In the genomic region with DNA sequence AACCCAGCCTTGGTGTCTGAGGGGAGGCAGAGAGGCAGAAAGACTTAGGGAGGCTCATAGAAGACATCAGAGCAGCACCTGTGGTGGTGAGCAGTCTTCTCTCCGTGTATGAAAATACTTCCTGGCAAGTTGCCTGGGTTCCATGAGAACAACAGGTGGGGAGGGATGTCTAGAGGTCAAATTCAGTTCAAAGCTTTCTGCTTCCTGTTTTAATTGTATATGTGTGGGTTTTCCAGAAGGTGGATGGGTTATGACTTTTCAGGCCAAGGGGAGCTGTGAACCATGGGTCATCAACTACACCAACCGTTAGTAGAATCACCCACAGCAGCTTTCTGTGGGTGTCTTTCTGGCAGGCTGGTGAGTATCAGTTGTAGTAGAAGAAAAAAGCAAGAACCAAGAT, we compare ENCODE assay signal across 13 cellular contexts. TPM values are rescaled to one million over a fixed set of nuclear protein-coding genes. Genes with fewer than 3 reads are reported as not detected.
DNase-seq lines count a peak whose midpoint lies in the region; ATAC-seq and TF ChIP-seq lines count a peak whose summit lies in the region.
"Had no signal": no experiment of that assay in that cellular context is flagged by ENCODE, and none has a peak within 500 bp of the region (broad histone marks: within the 10 kb centered on the region; RNA-seq: fewer than 3 reads in every experiment).

No MANE protein-coding gene starts in this region.

- no peaks in the 10 kb centered on the region for H4K20me1 ChIP-seq in OCI-LY3 (ENCODE audit: insufficient read depth, low read length)

- WGBS in aorta, 2 donors = 56 to 64% methylated on average over 2 of the region's 2 CpGs

- H3K9ac ChIP-seq in OCI-LY3 (ENCODE audit: low read length) = no peak overlapping the region

- ATAC-seq in GM18498 (IDR thresholded peaks at IDR 0.05; ENCODE audit: unreplicated experiment) = peak; percentile 66
- ATAC-seq in GM19467 (IDR thresholded peaks at IDR 0.05; ENCODE audit: unreplicated experiment) = peak; percentile 53
- ATAC-seq in HG03066 (IDR thresholded peaks at IDR 0.05; ENCODE audit: low read depth, unreplicated experiment) = peak; percentile 54
- no peak for ATAC-seq in aorta (ENCODE audit: low FRiP score)
- ATAC-seq in left lung = no peak

- in situ Hi-C loops in G401 (cut with HindIII; ENCODE audit: low sequenced_read_pairs) = no loop called here

- no peaks in the 10 kb centered on the region for H3K79me2 ChIP-seq in OCI-LY3 (ENCODE audit: low read length)
- H3K79me2 ChIP-seq: hepatocyte had no signal

- H3K4me2 ChIP-seq in OCI-LY3 (ENCODE audit: low read length) = peak overlapping the region; percentile 32
- H3K4me2 ChIP-seq: hepatocyte had no signal

- TF ChIP-seq CTCF in OCI-LY3 (IDR thresholded peaks at IDR 0.05; ENCODE audit: low read depth, low read length) (no peak), GM20000 (IDR thresholded peaks at IDR 0.05; ENCODE audit: extremely low read depth, missing control alignments) (no peak), left lung (IDR thresholded peaks at IDR 0.05) (no peak)

- intact Hi-C loops in aorta (cut with DNase I) (no loop called here), left lung (cut with DNase I) (no loop called here)

- DNase-seq in aorta (no peak), G401 (ENCODE audit: low spot score) (no peak), GM20000 (ENCODE audit: low spot score) (no peak), left lung (no peak)
- DNase-seq: activated CD8-positive, alpha-beta memory T cell treated with anti-CD3 and anti-CD28 coated beads, Interleukin-2, amount 50 U/mL, for 48 hours had no signal

- H3K4me1 ChIP-seq in OCI-LY3 (ENCODE audit: low read length) (peaks cover 92% of the 10 kb centered on the region), aorta (ENCODE audit: control insufficient read depth in 1 of 2, insufficient read depth in 2 of 2, low read length in 2 of 2) (no peaks in the 10 kb centered on the region), left lung (no peaks in the 10 kb centered on the region)
- H3K4me1 ChIP-seq: right atrium auricular region had no signal

- H2AFZ ChIP-seq in OCI-LY3 (ENCODE audit: low read depth, low read length) = no peak overlapping the region
- H2AFZ ChIP-seq: hepatocyte had no signal

- H3K36me3 ChIP-seq in OCI-LY3 (replicated peaks; ENCODE audit: low read depth, low read length) = no peaks in the 10 kb centered on the region
- no peaks in the 10 kb centered on the region for H3K36me3 ChIP-seq in aorta (ENCODE audit: control insufficient read depth in 1 of 2, insufficient read depth in 2 of 2, low read length in 1 of 2)
- no peaks in the 10 kb centered on the region for H3K36me3 ChIP-seq in left lung
- H3K36me3 ChIP-seq: right atrium auricular region had no signal

- peaks cover 14% of the 10 kb centered on the region for H3K27me3 ChIP-seq in OCI-LY3 (ENCODE audit: low read depth, low read length)
- peaks cover 0 to 2% of the 10 kb centered on the region in 2 donors for H3K27me3 ChIP-seq in aorta (ENCODE audit: control insufficient read depth in 1 of 2, insufficient read depth in 2 of 2, low read length in 1 of 2)
- no peaks in the 10 kb centered on the region for H3K27me3 ChIP-seq in left lung
- H3K27me3 ChIP-seq: hepatocyte, right atrium auricular region had no signal

- no peaks in the 10 kb centered on the region for H3K9me3 ChIP-seq in OCI-LY3 (ENCODE audit: insufficient read depth, low read length)
- peaks cover 1% of the 10 kb centered on the region for H3K9me3 ChIP-seq in aorta (ENCODE audit: control insufficient read depth, low read length)
- H3K9me3 ChIP-seq in left lung = no peaks in the 10 kb centered on the region
- H3K9me3 ChIP-seq: right atrium auricular region had no signal

- H3K4me3 ChIP-seq in OCI-LY3 (ENCODE audit: low read length) (no peak overlapping the region), aorta (ENCODE audit: low read length in 2 of 2) (no peak overlapping the region), left lung (no peak overlapping the region)
- H3K4me3 ChIP-seq: hepatocyte, right atrium auricular region had no signal

- H3K27ac ChIP-seq in OCI-LY3 (ENCODE audit: low read length) (peak overlapping the region; percentile 3; the same call in 1 of the 2 replicates), aorta (ENCODE audit: low read depth in 1 of 2, low read length in 2 of 2) (no peak overlapping the region), left lung (no peak overlapping the region)
- H3K27ac ChIP-seq: C4-2B, hepatocyte, right atrium auricular region had no signal

RNA-seq across cellular contexts. Expression of a gene that starts 4.1 kb away (rescaled TPM):
- total RNA-seq in aorta (under 1 TPM; 0.15 to 0.29 TPM), left lung (under 1 TPM; 0.26 to 0.99 TPM)
- not detected for polyA plus RNA-seq in aorta
- total RNA-seq in G401 (2014; rRNA removed; shearing (Covaris generic)) = not detected in 2 replicates
- total RNA-seq: astrocyte, right atrium auricular region had no signal
- polyA plus RNA-seq: hepatocyte had no signal

RNA-seq across cellular contexts. Expression of a gene that starts 38.9 kb away (rescaled TPM):
- total RNA-seq in aorta = 1 to 10 TPM in 1 of 2 donors, under 1 TPM in 1; 0.19 to 1.2 TPM
- not detected for polyA plus RNA-seq in aorta
- total RNA-seq in G401 (2014; rRNA removed; shearing (Covaris generic)) = not detected in 2 replicates
- total RNA-seq in left lung = 1 to 10 TPM in 1 of 2 donors, under 1 TPM in 1; 0.85 to 3.4 TPM
- total RNA-seq: astrocyte, hepatocyte had no signal
- polyA plus RNA-seq: hepatocyte had no signal

Comparison
In these comparisons a context has a peak if more than half of its experiments do, and no peak if none do; other contexts are left out.
1. ATAC-seq: peak in GM18498 (single experiment), GM19467 (single experiment) and HG03066 (single experiment); none in aorta (single experiment) and left lung (single experiment).